9 cellular contexts compared by ENCODE assay signal in genomic region chr12:4829161-4829792, GRCh38.
DNase-seq lines count a peak whose midpoint lies in the region; ATAC-seq and TF ChIP-seq lines count a peak whose summit lies in the region.
"Had no signal": no experiment of that assay in that cellular context is flagged by ENCODE, and none has a peak within 500 bp of the region (broad histone marks: within the 10 kb centered on the region; RNA-seq: fewer than 3 reads in every experiment).

No MANE protein-coding gene starts in this region.

- intact Hi-C loops in CD8-positive, alpha-beta T cell (cut with DNase I, micrococcal nuclease): no loop called here

- H3K4me1 ChIP-seq in CD8-positive, alpha-beta T cell (ENCODE audit: insufficient read depth, low read length): peaks cover 50% of the 10 kb centered on the region

- H3K4me3 ChIP-seq in CD8-positive, alpha-beta T cell (ENCODE audit: low read depth, low read length): peak overlapping the region; percentile 11

- H3K27me3 ChIP-seq in CD8-positive, alpha-beta T cell (ENCODE audit: insufficient read depth, low read length): no peaks in the 10 kb centered on the region

- CTCF ChIA-PET in CD8-positive, alpha-beta T cell (lab: Charles Lee): interaction anchor here (1.2 to 2.0 kb wide), 2 partner anchors 20 to 26 kb away, joined by 4 read pairs; no protein-coding TSS in a partner anchor
- CTCF ChIA-PET in T-cell (lab: Charles Lee): interaction anchor here in 1 of 2 donors (0.6 kb wide), 1 partner anchor 1363 kb away, joined by 3 read pairs; no protein-coding TSS in a partner anchor

- H3K27ac Mint-ChIP-seq in CD8-positive, alpha-beta T cell: peak overlapping the region; percentile 66
- H3K27ac Mint-ChIP-seq in T-cell (peak overlapping the region; percentile 78 to 81), progenitor cell of endocrine pancreas (no peak overlapping the region)

- H3K27me3 Mint-ChIP-seq in CD8-positive, alpha-beta T cell (ENCODE audit: low read depth): no peaks in the 10 kb centered on the region
- no peaks in the 10 kb centered on the region for H3K27me3 Mint-ChIP-seq in T-cell
- H3K27me3 Mint-ChIP-seq in progenitor cell of endocrine pancreas: peaks cover 23% of the 10 kb centered on the region

- TF ChIP-seq POLR2A in GM19099 (IDR thresholded peaks at IDR 0.05; ENCODE audit: extremely low read depth, insufficient read length, low read depth): peak; percentile 36

- no peaks in the 10 kb centered on the region for H3K9me3 ChIP-seq in CD8-positive, alpha-beta T cell (ENCODE audit: low read length)

- peaks cover 60% of the 10 kb centered on the region for H3K4me1 Mint-ChIP-seq in CD8-positive, alpha-beta T cell (ENCODE audit: low read depth)
- H3K4me1 Mint-ChIP-seq in T-cell (peaks cover 63 to 72% (median 68%) of the 10 kb centered on the region in 3 donors), progenitor cell of endocrine pancreas (ENCODE audit: low read depth) (no peaks in the 10 kb centered on the region)

- POLR2A ChIA-PET in CD8-positive, alpha-beta T cell (lab: Charles Lee): interaction anchor here (0.6 kb wide), 1 partner anchor 423 kb away, joined by 7 read pairs; no protein-coding TSS in a partner anchor
- POLR2A ChIA-PET in T-cell (lab: Charles Lee): no interaction called here

- no peak for TF ChIP-seq CTCF in CD8-positive, alpha-beta T cell (IDR thresholded peaks at IDR 0.05)
- no peak for TF ChIP-seq CTCF in progenitor cell of endocrine pancreas (IDR thresholded peaks at IDR 0.05; ENCODE audit: unreplicated experiment)

- ATAC-seq in CD8-positive, alpha-beta T cell: peak; percentile 82
- ATAC-seq in HG03025 (IDR thresholded peaks at IDR 0.05; ENCODE audit: low FRiP score, unreplicated experiment) (peak; percentile 76), T-cell (replicated peaks in 1 of 4) (peak; percentile 74 to 91 (median 80))

- no peaks in the 10 kb centered on the region for H3K36me3 Mint-ChIP-seq in CD8-positive, alpha-beta T cell
- H3K36me3 Mint-ChIP-seq in T-cell: no peaks in the 10 kb centered on the region
- H3K36me3 Mint-ChIP-seq in progenitor cell of endocrine pancreas (ENCODE audit: insufficient read depth): peaks cover 5% of the 10 kb centered on the region

- no peak for DNase-seq in CD8-positive, alpha-beta T cell
- no peak for DNase-seq in T-cell
- DNase-seq in cerebellar nuclear complex (lab: John Stamatoyannopoulos, UW): no peak
- DNase-seq in SKM-1 (lab: John Stamatoyannopoulos, UW; ENCODE audit: unreplicated experiment): no peak
- no peak for DNase-seq in NCI-H345 treated with DMSO at 0.1 percent for 48 hours (lab: John Stamatoyannopoulos, UW; ENCODE audit: unreplicated experiment)
- no peak for DNase-seq in progenitor cell of endocrine pancreas (ENCODE audit: low spot score, unreplicated experiment)

- no peaks in the 10 kb centered on the region for H3K36me3 ChIP-seq in CD8-positive, alpha-beta T cell (ENCODE audit: insufficient read depth, low read length)

- H3K4me3 Mint-ChIP-seq in CD8-positive, alpha-beta T cell: peak overlapping the region; percentile 65
- H3K4me3 Mint-ChIP-seq in T-cell (peak overlapping the region; percentile 54 to 63 (median 55)), progenitor cell of endocrine pancreas (ENCODE audit: low read depth) (no peak overlapping the region)

- H3K27ac ChIP-seq in CD8-positive, alpha-beta T cell (ENCODE audit: low read depth, low read length): no peak overlapping the region
- H3K27ac ChIP-seq: epithelial cell of prostate had no signal

- no peaks in the 10 kb centered on the region for H3K9me3 Mint-ChIP-seq in CD8-positive, alpha-beta T cell
- peaks cover 0 to 3% (median 0%) of the 10 kb centered on the region in 3 donors for H3K9me3 Mint-ChIP-seq in T-cell
- no peaks in the 10 kb centered on the region for H3K9me3 Mint-ChIP-seq in progenitor cell of endocrine pancreas (ENCODE audit: low read depth)
